ENCODE assay signal across 10 cellular contexts in genomic region chr19:15260939-15261338, GRCh38. TPM values are rescaled to one million over a fixed set of nuclear protein-coding genes. Genes with fewer than 3 reads are reported as not detected.
DNase-seq lines count a peak whose midpoint lies in the region; ATAC-seq and TF ChIP-seq lines count a peak whose summit lies in the region.
"Had no signal": no experiment of that assay in that cellular context is flagged by ENCODE, and none has a peak within 500 bp of the region (broad histone marks: within the 10 kb centered on the region; RNA-seq: fewer than 3 reads in every experiment).

No MANE protein-coding gene starts in this region.

- DNase-seq in NCI-H524 (lab: John Stamatoyannopoulos, UW) (peak; percentile 5 to 43), NCI-H524 treated with DMSO at 0.1 percent for 48 hours (lab: John Stamatoyannopoulos, UW) (no peak), LNCaP clone FGC (ENCODE audit: low read depth) (no peak), progenitor cell of endocrine pancreas (ENCODE audit: low spot score, unreplicated experiment) (no peak)
- no peak for DNase-seq in central memory CD8-positive, alpha-beta T cell (ENCODE audit: low spot score in 2 of 2)
- no peak for DNase-seq in stimulated activated CD4-positive, alpha-beta T cell treated with anti-CD3 and anti-CD28 coated beads, Interleukin-12 subunit alpha, Interleukin-12 subunit beta, amount 100 ng/mL, for 4 hours
- DNase-seq: activated naive CD8-positive, alpha-beta T cell treated with anti-CD3 and anti-CD28 coated beads for 36 hours; NCI-H1092 treated with DMSO at 0.1 percent for 48 hours had no signal

- no peak for ATAC-seq in central memory CD8-positive, alpha-beta T cell (replicated peaks; ENCODE audit: extremely low read depth, poor library complexity, severe bottlenecking)
- ATAC-seq in GM19452 (IDR thresholded peaks at IDR 0.05; ENCODE audit: unreplicated experiment) (no peak), HG02973 (IDR thresholded peaks at IDR 0.05; ENCODE audit: unreplicated experiment) (no peak)

- no peaks in the 10 kb centered on the region for H3K4me1 Mint-ChIP-seq in central memory CD8-positive, alpha-beta T cell
- H3K4me1 Mint-ChIP-seq in progenitor cell of endocrine pancreas (ENCODE audit: low read depth) = no peaks in the 10 kb centered on the region
- H3K4me1 Mint-ChIP-seq: activated naive CD8-positive, alpha-beta T cell treated with anti-CD3 and anti-CD28 coated beads for 36 hours had no signal

- no peaks in the 10 kb centered on the region for H3K27me3 Mint-ChIP-seq in central memory CD8-positive, alpha-beta T cell
- H3K27me3 Mint-ChIP-seq in progenitor cell of endocrine pancreas = no peaks in the 10 kb centered on the region
- H3K27me3 Mint-ChIP-seq: activated naive CD8-positive, alpha-beta T cell treated with anti-CD3 and anti-CD28 coated beads for 36 hours had no signal

- TF ChIP-seq CTCF in LNCaP clone FGC (IDR thresholded peaks at IDR 0.05; ENCODE audit: control insufficient read depth, extremely low read depth, insufficient read depth) (0 out of 2 replicates have a peak, but pooled peaks have one; percentile 14), progenitor cell of endocrine pancreas (IDR thresholded peaks at IDR 0.05; ENCODE audit: unreplicated experiment) (peak; percentile 39)

- H3K9me3 Mint-ChIP-seq in central memory CD8-positive, alpha-beta T cell = no peaks in the 10 kb centered on the region
- H3K9me3 Mint-ChIP-seq in progenitor cell of endocrine pancreas (ENCODE audit: low read depth) = no peaks in the 10 kb centered on the region
- H3K9me3 Mint-ChIP-seq: activated naive CD8-positive, alpha-beta T cell treated with anti-CD3 and anti-CD28 coated beads for 36 hours had no signal

- H3K4me3 ChIP-seq in LNCaP clone FGC (ENCODE audit: low read depth, low read length) = no peak overlapping the region

- peak overlapping the region; percentile 63 for H3K27ac Mint-ChIP-seq in central memory CD8-positive, alpha-beta T cell (ENCODE audit: low read depth)
- peak overlapping the region; percentile 71 for H3K27ac Mint-ChIP-seq in progenitor cell of endocrine pancreas
- H3K27ac Mint-ChIP-seq: activated naive CD8-positive, alpha-beta T cell treated with anti-CD3 and anti-CD28 coated beads for 36 hours had no signal

- peaks cover 45% of the 10 kb centered on the region for H3K36me3 Mint-ChIP-seq in central memory CD8-positive, alpha-beta T cell (ENCODE audit: insufficient read depth)
- H3K36me3 Mint-ChIP-seq in progenitor cell of endocrine pancreas (ENCODE audit: insufficient read depth) = peaks cover 15% of the 10 kb centered on the region

- no peak overlapping the region for H3K4me3 Mint-ChIP-seq in central memory CD8-positive, alpha-beta T cell
- no peak overlapping the region for H3K4me3 Mint-ChIP-seq in progenitor cell of endocrine pancreas (ENCODE audit: low read depth)
- H3K4me3 Mint-ChIP-seq: activated naive CD8-positive, alpha-beta T cell treated with anti-CD3 and anti-CD28 coated beads for 36 hours had no signal

RNA-seq across cellular contexts. Expression of gene EPHX3, which starts 28.7 kb away (rescaled TPM):
- 7.1 and 7.8 TPM in 2 replicates for total RNA-seq in progenitor cell of endocrine pancreas
- total RNA-seq: activated naive CD8-positive, alpha-beta T cell treated with anti-CD3 and anti-CD28 coated beads for 36 hours had no signal

Comparison
In these comparisons a context has a peak if more than half of its experiments do, and no peak if none do; other contexts are left out.
1. DNase-seq: peak in NCI-H524 (2 of 2); none in NCI-H524 treated with DMSO at 0.1 percent for 48 hours (single experiment), LNCaP clone FGC (single experiment), central memory CD8-positive, alpha-beta T cell (0 of 2), progenitor cell of endocrine pancreas (single experiment) and stimulated activated CD4-positive, alpha-beta T cell treated with anti-CD3 and anti-CD28 coated beads, Interleukin-12 subunit alpha, Interleukin-12 subunit beta, amount 100 ng/mL, for 4 hours (single experiment).